In the genomic region with DNA sequence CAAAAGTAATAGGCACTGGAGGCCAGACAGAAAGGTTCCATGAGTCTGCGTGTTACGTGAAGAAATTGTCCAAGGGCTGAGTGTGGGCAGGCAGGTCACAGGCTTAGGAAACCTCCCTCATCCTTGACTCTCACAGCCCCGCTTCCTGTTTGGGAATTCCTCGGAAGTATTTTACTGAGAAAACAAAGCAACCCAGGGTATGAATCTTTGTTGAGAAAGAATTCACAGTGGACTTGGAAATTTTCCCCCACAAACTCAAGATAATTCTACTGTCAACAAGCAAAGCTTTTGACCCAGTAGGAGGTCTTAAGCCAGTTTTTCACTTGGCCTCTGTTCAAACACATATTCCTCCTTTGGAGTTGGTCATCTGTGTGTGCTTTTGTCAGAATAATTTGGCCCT, we compare ENCODE assay signal across 21 cellular contexts.
DNase-seq lines count a peak whose midpoint lies in the region; ATAC-seq and TF ChIP-seq lines count a peak whose summit lies in the region.
"Had no signal": no experiment of that assay in that cellular context is flagged by ENCODE, and none has a peak within 500 bp of the region (broad histone marks: within the 10 kb centered on the region; RNA-seq: fewer than 3 reads in every experiment).

No MANE protein-coding gene starts in this region.

- POLR2A ChIA-PET in CD8-positive, alpha-beta T cell (lab: Charles Lee) = no interaction called here

- H3K36me3 Mint-ChIP-seq in HFFc6 (ENCODE audit: low read depth) = peaks cover 24% of the 10 kb centered on the region
- H3K36me3 Mint-ChIP-seq in CD8-positive, alpha-beta T cell = no peaks in the 10 kb centered on the region

- no peaks in the 10 kb centered on the region for H3K4me1 ChIP-seq in CD8-positive, alpha-beta T cell (ENCODE audit: insufficient read depth, low read length)

- intact Hi-C loops in CD8-positive, alpha-beta T cell (cut with DNase I, micrococcal nuclease) = no loop called here

- no peaks in the 10 kb centered on the region for H3K9me3 Mint-ChIP-seq in HFFc6
- H3K9me3 Mint-ChIP-seq in CD8-positive, alpha-beta T cell = peaks cover under 1% of the 10 kb centered on the region
- H3K9me3 Mint-ChIP-seq: stimulated activated naive CD8-positive, alpha-beta T cell treated with anti-CD3 and anti-CD28 coated beads, Interleukin-15, Interleukin-2, amounts not matched to agents 100 ng/mL and 50 ng/mL, for 24 hours had no signal

- no peak for ATAC-seq in CD8-positive, alpha-beta T cell
- no peak for ATAC-seq in HG03139 (IDR thresholded peaks at IDR 0.05; ENCODE audit: unreplicated experiment)

- peak overlapping the region; percentile 27; the same call in 1 of the 2 replicates for H3K27ac Mint-ChIP-seq in HFFc6
- no peak overlapping the region for H3K27ac Mint-ChIP-seq in CD8-positive, alpha-beta T cell
- H3K27ac Mint-ChIP-seq: naive B cell; progenitor cell of endocrine pancreas; stimulated activated naive CD8-positive, alpha-beta T cell treated with anti-CD3 and anti-CD28 coated beads, Interleukin-15, Interleukin-2, amounts not matched to agents 100 ng/mL and 50 ng/mL, for 24 hours had no signal

- no peaks in the 10 kb centered on the region for H3K9me3 ChIP-seq in CD8-positive, alpha-beta T cell (ENCODE audit: low read length)

- no peaks in the 10 kb centered on the region for H3K27me3 ChIP-seq in CD8-positive, alpha-beta T cell (ENCODE audit: insufficient read depth, low read length)

- DNase-seq in HFFc6 = no peak
- DNase-seq in astrocyte of the hippocampus (ENCODE audit: low read depth, low spot score) = peak; percentile 63
- DNase-seq in hepatic stellate cell (ENCODE audit: low spot score) = peak; percentile 25
- DNase-seq in smooth muscle cell of the brain vasculature (ENCODE audit: low read depth, low spot score) = peak; percentile 57
- no peak for DNase-seq in MV-4-11 (lab: John Stamatoyannopoulos, UW)
- no peak for DNase-seq in activated CD4-positive, alpha-beta T cell treated with anti-CD3 and anti-CD28 coated beads for 48 hours
- no peak for DNase-seq in CD8-positive, alpha-beta T cell
- DNase-seq: activated CD4-positive, alpha-beta T cell treated with anti-CD3 and anti-CD28 coated beads for 1 hour; activated gamma-delta T cell; Calu3; foreskin fibroblast; Karpas-422; left ventricle myocardium inferior; naive B cell; NCI-H1417; NCI-H446 had no signal

- no peak overlapping the region for H3K4me3 ChIP-seq in CD8-positive, alpha-beta T cell (ENCODE audit: low read depth, low read length)
- H3K4me3 ChIP-seq: left ventricle myocardium inferior had no signal

- no peak overlapping the region for H3K27ac ChIP-seq in CD8-positive, alpha-beta T cell (ENCODE audit: low read depth, low read length)
- H3K27ac ChIP-seq: HL-60, left ventricle myocardium inferior had no signal

- H3K4me1 Mint-ChIP-seq in HFFc6 (ENCODE audit: low read depth) = peaks cover 11% of the 10 kb centered on the region
- H3K4me1 Mint-ChIP-seq in CD8-positive, alpha-beta T cell (ENCODE audit: low read depth) = no peaks in the 10 kb centered on the region
- H3K4me1 Mint-ChIP-seq: naive B cell had no signal

- TF ChIP-seq CTCF in HFFc6 (IDR thresholded peaks at IDR 0.05) = no peak
- no peak for TF ChIP-seq CTCF in CD8-positive, alpha-beta T cell (IDR thresholded peaks at IDR 0.05)

- no peak overlapping the region for H3K4me3 Mint-ChIP-seq in HFFc6
- no peak overlapping the region for H3K4me3 Mint-ChIP-seq in CD8-positive, alpha-beta T cell
- H3K4me3 Mint-ChIP-seq: brain; naive B cell; stimulated activated naive CD8-positive, alpha-beta T cell treated with anti-CD3 and anti-CD28 coated beads, Interleukin-15, Interleukin-2, amounts not matched to agents 100 ng/mL and 50 ng/mL, for 24 hours had no signal

- 0 out of 2 replicates have a peak, but pooled peaks cover 1% of the 10 kb centered on the region for H3K27me3 Mint-ChIP-seq in HFFc6 (ENCODE audit: insufficient read depth)
- no peaks in the 10 kb centered on the region for H3K27me3 Mint-ChIP-seq in CD8-positive, alpha-beta T cell (ENCODE audit: low read depth)
- H3K27me3 Mint-ChIP-seq: brain; naive B cell; progenitor cell of endocrine pancreas; stimulated activated naive CD8-positive, alpha-beta T cell treated with anti-CD3 and anti-CD28 coated beads, Interleukin-15, Interleukin-2, amounts not matched to agents 100 ng/mL and 50 ng/mL, for 24 hours had no signal

- CTCF ChIA-PET in CD8-positive, alpha-beta T cell (lab: Charles Lee) = no interaction called here

- H3K36me3 ChIP-seq in CD8-positive, alpha-beta T cell (ENCODE audit: insufficient read depth, low read length) = no peaks in the 10 kb centered on the region

Comparison
In these comparisons a context has a peak if more than half of its experiments do, and no peak if none do; other contexts are left out.
1. DNase-seq: peak in astrocyte of the hippocampus (single experiment), hepatic stellate cell (single experiment) and smooth muscle cell of the brain vasculature (single experiment); none in HFFc6 (single experiment), MV-4-11 (single experiment), activated CD4-positive, alpha-beta T cell treated with anti-CD3 and anti-CD28 coated beads for 48 hours (single experiment) and CD8-positive, alpha-beta T cell (0 of 7).